Comparison of ENCODE assay signal across 15 cellular contexts in the genomic region with DNA sequence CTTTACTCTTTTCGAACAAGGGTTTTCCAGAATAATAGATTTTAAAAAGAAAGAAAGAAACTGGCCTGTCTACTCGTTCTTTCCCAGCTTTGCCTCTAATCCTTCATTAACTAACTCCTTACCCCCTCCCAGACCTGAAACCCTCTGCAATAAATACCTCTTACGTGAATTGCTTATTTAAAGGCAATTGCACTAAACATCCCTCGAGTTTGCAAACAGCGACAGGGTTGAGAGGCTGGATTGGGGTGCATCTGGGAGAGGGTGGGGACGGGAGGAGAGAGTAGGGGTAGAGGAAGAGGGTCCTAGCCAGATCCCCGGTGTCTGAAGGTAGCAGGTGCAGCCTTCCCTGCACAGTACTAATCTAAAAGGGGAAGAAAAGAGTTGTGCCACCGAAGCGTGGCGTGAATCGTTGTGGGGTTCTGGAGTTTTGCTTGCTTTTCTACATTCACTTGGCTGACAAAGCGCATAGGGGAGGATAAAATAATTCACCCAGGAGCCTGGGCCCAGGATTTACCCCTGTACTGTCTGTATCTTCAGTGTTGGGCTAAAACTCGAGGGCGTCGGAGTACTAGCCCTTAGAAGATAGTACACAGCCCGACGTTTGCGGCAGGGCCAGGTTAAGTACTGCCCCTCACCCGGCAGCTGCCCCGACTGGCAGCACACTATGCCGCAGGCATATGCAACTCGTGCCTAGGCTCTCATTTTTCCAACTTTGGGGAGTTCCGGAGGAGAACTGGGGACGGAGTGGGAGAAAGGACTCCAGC.
A peak's percentile ranks its signal among the peaks of the same experiment; 100 is the strongest.
DNase-seq lines count a peak whose midpoint lies in the region; ATAC-seq lines count a peak whose summit lies in the region.
"Had no signal": no experiment of that assay in that cellular context is flagged by ENCODE, and none has a peak within 500 bp of the region (broad histone marks: within the 10 kb centered on the region; RNA-seq: fewer than 3 reads in every experiment).

No MANE protein-coding gene starts in this region.

- peaks cover 1% of the 10 kb centered on the region for H3K36me3 Mint-ChIP-seq in T-helper 2 cell treated with Interferon-gamma antibody and Interleukin-4, amounts not matched to agents 5 μg/mL and 100 μg/mL, for 36 hours (ENCODE audit: low read depth)
- H3K36me3 Mint-ChIP-seq in effector memory CD8-positive, alpha-beta T cell (ENCODE audit: insufficient read depth): no peaks in the 10 kb centered on the region

- peak overlapping the region; percentile 59; the same call in 1 of the 2 replicates for H3K4me3 ChIP-seq in HUES48 (ENCODE audit: low read depth, low read length)
- peak overlapping the region; percentile 40 for H3K4me3 ChIP-seq in neuron (ENCODE audit: low read length)

- peaks cover 5% of the 10 kb centered on the region for H3K9me3 Mint-ChIP-seq in T-helper 2 cell treated with Interferon-gamma antibody and Interleukin-4, amounts not matched to agents 5 μg/mL and 100 μg/mL, for 36 hours
- H3K9me3 Mint-ChIP-seq in effector memory CD8-positive, alpha-beta T cell: peaks cover 3 to 6% of the 10 kb centered on the region in 2 donors

- peaks cover 100% of the 10 kb centered on the region for H3K27me3 ChIP-seq in HUES48 (ENCODE audit: control insufficient read depth, insufficient read depth, low read length)
- H3K27me3 ChIP-seq in neuron (ENCODE audit: insufficient read depth, low read length): peaks cover 75% of the 10 kb centered on the region

- no peak overlapping the region for H3K9ac ChIP-seq in HUES48 (ENCODE audit: low read depth, low read length)

- H3K27ac Mint-ChIP-seq in T-helper 2 cell treated with Interferon-gamma antibody and Interleukin-4, amounts not matched to agents 5 μg/mL and 100 μg/mL, for 36 hours: peak overlapping the region; percentile 26
- H3K27ac Mint-ChIP-seq in effector memory CD8-positive, alpha-beta T cell: no peak overlapping the region
- H3K27ac Mint-ChIP-seq: CD4-positive, CD25-positive, alpha-beta regulatory T cell had no signal

- H3K4me1 ChIP-seq in HUES48 (ENCODE audit: control insufficient read depth, insufficient read depth, low read length): peaks cover 57% of the 10 kb centered on the region
- peaks cover 31% of the 10 kb centered on the region for H3K4me1 ChIP-seq in neuron (ENCODE audit: insufficient read depth, low read length)

- DNase-seq in T-helper 2 cell treated with Interferon-gamma antibody and Interleukin-4, amounts not matched to agents 5 μg/mL and 100 μg/mL, for 36 hours (ENCODE audit: low spot score): no peak
- DNase-seq in T-helper 2 cell (no peak), DMS79 (lab: John Stamatoyannopoulos, UW) (no peak)
- no peak for DNase-seq in effector memory CD8-positive, alpha-beta T cell
- DNase-seq: amygdala; CD4-positive, CD25-positive, alpha-beta regulatory T cell; KBM-7; midbrain; NCI-H1092; SHP77 treated with DMSO at 0.1 percent for 48 hours had no signal

- H3K4me1 Mint-ChIP-seq in T-helper 2 cell treated with Interferon-gamma antibody and Interleukin-4, amounts not matched to agents 5 μg/mL and 100 μg/mL, for 36 hours (ENCODE audit: low read depth): peaks cover 33% of the 10 kb centered on the region
- peaks cover 15 to 29% of the 10 kb centered on the region in 2 donors for H3K4me1 Mint-ChIP-seq in effector memory CD8-positive, alpha-beta T cell (ENCODE audit: low read depth in 2 of 2)

- peak overlapping the region; percentile 16 for H3K4me3 Mint-ChIP-seq in T-helper 2 cell treated with Interferon-gamma antibody and Interleukin-4, amounts not matched to agents 5 μg/mL and 100 μg/mL, for 36 hours
- peak overlapping the region; percentile 37 to 48 for H3K4me3 Mint-ChIP-seq in effector memory CD8-positive, alpha-beta T cell

- H3K9me3 ChIP-seq in HUES48 (ENCODE audit: control insufficient read depth, insufficient read depth, low read length) (no peaks in the 10 kb centered on the region), neuron (ENCODE audit: low read length) (peaks cover 2% of the 10 kb centered on the region)
- H3K9me3 ChIP-seq: A549 had no signal

- peaks cover 91% of the 10 kb centered on the region for H3K27me3 Mint-ChIP-seq in T-helper 2 cell treated with Interferon-gamma antibody and Interleukin-4, amounts not matched to agents 5 μg/mL and 100 μg/mL, for 36 hours (ENCODE audit: low read depth)
- peaks cover 93 to 97% of the 10 kb centered on the region in 2 donors for H3K27me3 Mint-ChIP-seq in effector memory CD8-positive, alpha-beta T cell

- no peak for ATAC-seq in effector memory CD8-positive, alpha-beta T cell (replicated peaks)
- ATAC-seq in GM21529 (IDR thresholded peaks at IDR 0.05; ENCODE audit: unreplicated experiment): no peak
- no peak for ATAC-seq in GM19397 (IDR thresholded peaks at IDR 0.05; ENCODE audit: unreplicated experiment)
- ATAC-seq: A549 had no signal

- H3K27ac ChIP-seq in HUES48 (ENCODE audit: low read depth, low read length): no peak overlapping the region
- H3K27ac ChIP-seq: A549 had no signal

- H3K36me3 ChIP-seq in HUES48 (ENCODE audit: control insufficient read depth, insufficient read depth, low read length): no peaks in the 10 kb centered on the region
- H3K36me3 ChIP-seq in neuron (ENCODE audit: insufficient read depth, low read length): no peaks in the 10 kb centered on the region

- no peak overlapping the region for H2AFZ ChIP-seq in neuron (ENCODE audit: low read depth, low read length)
